Comparison of ENCODE assay signal across 25 cellular contexts in the genomic region with DNA sequence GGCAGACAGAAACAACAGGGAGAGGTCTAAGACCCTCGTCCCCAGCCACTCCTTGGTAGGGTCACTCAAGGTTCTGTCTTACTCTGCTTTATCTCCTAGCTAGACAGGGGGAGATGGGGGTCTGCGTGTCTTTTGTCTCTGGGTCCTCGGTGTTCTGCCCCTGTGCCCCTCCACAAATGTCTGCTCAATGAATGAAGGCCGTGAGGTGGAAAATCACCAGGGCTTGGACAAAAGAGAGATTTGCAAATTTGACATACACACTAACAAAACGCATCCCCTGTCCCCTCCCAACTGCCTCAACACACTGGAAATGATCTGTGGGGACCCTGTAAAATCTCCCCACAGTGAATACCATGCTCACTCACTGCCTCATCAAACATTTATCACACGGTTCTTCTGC. TPM values are rescaled to one million over a fixed set of nuclear protein-coding genes. Genes with fewer than 3 reads are reported as not detected.
A peak's percentile ranks its signal among the peaks of the same experiment; 100 is the strongest.
DNase-seq lines count a peak whose midpoint lies in the region; ATAC-seq, FAIRE-seq and TF ChIP-seq lines count a peak whose summit lies in the region.
"Had no signal": no experiment of that assay in that cellular context is flagged by ENCODE, and none has a peak within 500 bp of the region (broad histone marks: within the 10 kb centered on the region; RNA-seq: fewer than 3 reads in every experiment).

No MANE protein-coding gene starts in this region.

- no peak overlapping the region for H3K9ac ChIP-seq in astrocyte (ENCODE audit: low read length)
- peak overlapping the region; percentile 8 for H3K9ac ChIP-seq in iPS-18a (ENCODE audit: low read length)
- no peak overlapping the region for H3K9ac ChIP-seq in neuronal stem cell (ENCODE audit: low read depth, low read length, poor library complexity)

- H3K27me3 ChIP-seq in astrocyte (ENCODE audit: insufficient read depth, low read length): no peaks in the 10 kb centered on the region
- H3K27me3 ChIP-seq in iPS-18a (ENCODE audit: control insufficient read depth, insufficient read depth, low read length): no peaks in the 10 kb centered on the region
- no peaks in the 10 kb centered on the region for H3K27me3 ChIP-seq in neuronal stem cell (ENCODE audit: control insufficient read depth in 3 of 3, insufficient read depth in 3 of 3, low read depth in 1 of 3, low read length in 3 of 3)
- peaks cover 4% of the 10 kb centered on the region for H3K27me3 ChIP-seq in CD8-positive, alpha-beta memory T cell (ENCODE audit: insufficient read depth, low read length, poor library complexity, severe bottlenecking)
- H3K27me3 ChIP-seq: body of pancreas had no signal

- H3K4ac ChIP-seq in neuronal stem cell (ENCODE audit: low read length): no peak overlapping the region

- H3K36me3 ChIP-seq in astrocyte (ENCODE audit: insufficient read depth, low read length) (no peaks in the 10 kb centered on the region), iPS-18a (ENCODE audit: control insufficient read depth, low read depth, low read length) (no peaks in the 10 kb centered on the region), neuronal stem cell (replicated peaks in 1 of 2; ENCODE audit: control insufficient read depth in 2 of 2, insufficient read depth in 2 of 2, low read length in 2 of 2) (no peaks in the 10 kb centered on the region)
- no peaks in the 10 kb centered on the region for H3K36me3 ChIP-seq in CD8-positive, alpha-beta memory T cell (ENCODE audit: insufficient read depth, low read length)
- H3K36me3 ChIP-seq: MG63 had no signal

- H2AFZ ChIP-seq in astrocyte (ENCODE audit: low read depth, low read length): peak overlapping the region; percentile 19
- H2AFZ ChIP-seq in neuronal stem cell (ENCODE audit: low read length): peak overlapping the region; percentile 81

- H2AK5ac ChIP-seq in neuronal stem cell (ENCODE audit: low read depth, low read length): no peak overlapping the region

- no peak overlapping the region for H4K8ac ChIP-seq in neuronal stem cell (ENCODE audit: low read depth, low read length)

- H3K36me3 Mint-ChIP-seq in HFFc6 (ENCODE audit: low read depth) (peaks cover 2% of the 10 kb centered on the region), astrocyte (ENCODE audit: low read depth, unreplicated experiment) (no peaks in the 10 kb centered on the region)
- peaks cover 0 to 5% (median 0%) of the 10 kb centered on the region in 3 donors for H3K36me3 Mint-ChIP-seq in CD8-positive, alpha-beta memory T cell
- H3K36me3 Mint-ChIP-seq: CD8-positive, alpha-beta T cell had no signal

- no peaks in the 10 kb centered on the region for H3K79me1 ChIP-seq in neuronal stem cell (ENCODE audit: low read depth, low read length)

- POLR2A ChIA-PET in CD8-positive, alpha-beta memory T cell (lab: Charles Lee): no interaction called here

- H3K4me3 Mint-ChIP-seq in HFFc6 (peak overlapping the region; percentile 48; the same call in 1 of the 2 replicates), astrocyte (ENCODE audit: unreplicated experiment) (no peak overlapping the region)
- H3K4me3 Mint-ChIP-seq in CD8-positive, alpha-beta memory T cell: no peak overlapping the region
- H3K4me3 Mint-ChIP-seq: activated CD4-positive, alpha-beta T cell treated with anti-CD3 and anti-CD28 coated beads for 36 hours; activated T-cell treated with anti-CD3 and anti-CD28 coated beads, Interleukin-2, amount 50 U/mL, for 24 hours; B cell; CD8-positive, alpha-beta T cell; stimulated activated naive CD8-positive, alpha-beta T cell treated with anti-CD3 and anti-CD28 coated beads, Interleukin-15, amount 100 ng/mL, for 72 hours had no signal

- H3K9me3 Mint-ChIP-seq in HFFc6 (peaks cover 2% of the 10 kb centered on the region), astrocyte (ENCODE audit: unreplicated experiment) (peaks cover 4% of the 10 kb centered on the region)
- peaks cover under 1 to 2% (median 2%) of the 10 kb centered on the region in 5 donors for H3K9me3 Mint-ChIP-seq in CD8-positive, alpha-beta memory T cell
- H3K9me3 Mint-ChIP-seq: CD8-positive, alpha-beta T cell had no signal

- peaks cover 18% of the 10 kb centered on the region for H3K27me3 Mint-ChIP-seq in HFFc6 (ENCODE audit: insufficient read depth)
- H3K27me3 Mint-ChIP-seq in astrocyte (ENCODE audit: low read depth, unreplicated experiment): no peaks in the 10 kb centered on the region
- H3K27me3 Mint-ChIP-seq in CD8-positive, alpha-beta memory T cell: peaks cover 17 to 46% of the 10 kb centered on the region in 2 donors

- no peak for DNase-seq in HFFc6
- no peak for DNase-seq in astrocyte (ENCODE audit: low read depth)
- peak; percentile 48 for DNase-seq in neuronal stem cell (ENCODE audit: low spot score)
- no peak for DNase-seq in CD8-positive, alpha-beta memory T cell
- no peak for DNase-seq in NCI-H146 treated with DMSO at 0.1 percent for 48 hours (lab: John Stamatoyannopoulos, UW; ENCODE audit: unreplicated experiment)
- DNase-seq in germinal center (ENCODE audit: low spot score): no peak
- DNase-seq: activated CD4-positive, alpha-beta T cell treated with anti-CD3 and anti-CD28 coated beads for 36 hours; activated naive CD4-positive, alpha-beta T cell; activated T-cell treated with anti-CD3 and anti-CD28 coated beads, Interleukin-2, amount 50 U/mL, for 24 hours; body of pancreas; CD8-positive, alpha-beta T cell; cerebellar nuclear complex; DMS153; MG63; NCI-H2029 treated with DMSO at 0.1 percent for 48 hours; NCI-H2227 treated with DMSO at 0.1 percent for 48 hours; occipital lobe; RPMI8226; stimulated activated naive CD8-positive, alpha-beta T cell treated with anti-CD3 and anti-CD28 coated beads, Interleukin-15, amount 100 ng/mL, for 72 hours; T-helper 2 cell had no signal

- CTCF ChIA-PET in CD8-positive, alpha-beta memory T cell (lab: Charles Lee): no interaction called here

- H3K27ac Mint-ChIP-seq in HFFc6: no peak overlapping the region
- peak overlapping the region; percentile 58 for H3K27ac Mint-ChIP-seq in astrocyte (ENCODE audit: unreplicated experiment)
- H3K27ac Mint-ChIP-seq in CD8-positive, alpha-beta memory T cell: no peak overlapping the region
- H3K27ac Mint-ChIP-seq: activated CD4-positive, alpha-beta T cell treated with anti-CD3 and anti-CD28 coated beads for 36 hours; activated T-cell treated with anti-CD3 and anti-CD28 coated beads, Interleukin-2, amount 50 U/mL, for 24 hours; B cell; CD8-positive, alpha-beta T cell; stimulated activated naive CD8-positive, alpha-beta T cell treated with anti-CD3 and anti-CD28 coated beads, Interleukin-15, amount 100 ng/mL, for 72 hours had no signal

- H3K27ac ChIP-seq in astrocyte (ENCODE audit: low read depth, low read length) (no peak overlapping the region), iPS-18a (ENCODE audit: low read length) (no peak overlapping the region), neuronal stem cell (replicated peaks; ENCODE audit: low read length) (peak overlapping the region; percentile 57)
- no peak overlapping the region for H3K27ac ChIP-seq in CD8-positive, alpha-beta memory T cell (ENCODE audit: low read depth, low read length)
- H3K27ac ChIP-seq: body of pancreas had no signal

- H2BK120ac ChIP-seq in neuronal stem cell (ENCODE audit: low read depth, low read length): no peak overlapping the region

- FAIRE-seq in astrocyte (lab: Jason Lieb, UNC): no peak
- FAIRE-seq: G401.6, H54 had no signal

- H3K14ac ChIP-seq in neuronal stem cell (ENCODE audit: low read length): no peak overlapping the region

- TF ChIP-seq CTCF in HFFc6 (IDR thresholded peaks at IDR 0.05) (no peak), astrocyte (IDR thresholded peaks at IDR 0.05; ENCODE audit: insufficient read depth, low read depth, low read length) (no peak)

- H3K4me1 ChIP-seq in astrocyte (ENCODE audit: insufficient read depth, low read length) (no peaks in the 10 kb centered on the region), iPS-18a (ENCODE audit: control insufficient read depth, low read depth, low read length) (peaks cover 35% of the 10 kb centered on the region), neuronal stem cell (ENCODE audit: control insufficient read depth in 2 of 2, insufficient read depth in 1 of 2, low read depth in 1 of 2, low read length in 2 of 2) (peaks cover 17 to 26% of the 10 kb centered on the region in 2 donors)
- no peaks in the 10 kb centered on the region for H3K4me1 ChIP-seq in CD8-positive, alpha-beta memory T cell (ENCODE audit: insufficient read depth, low read length)
- H3K4me1 ChIP-seq: body of pancreas had no signal

- ATAC-seq in GM21423 (IDR thresholded peaks at IDR 0.05; ENCODE audit: unreplicated experiment): no peak
- ATAC-seq: activated CD4-positive, alpha-beta T cell treated with anti-CD3 and anti-CD28 coated beads for 36 hours; body of pancreas; CD8-positive, alpha-beta T cell; stimulated activated naive CD8-positive, alpha-beta T cell treated with anti-CD3 and anti-CD28 coated beads, Interleukin-15, amount 100 ng/mL, for 72 hours had no signal

- H3K4me2 ChIP-seq in astrocyte (ENCODE audit: low read length) (peak overlapping the region; percentile 68), neuronal stem cell (ENCODE audit: insufficient read depth, low read length, poor library complexity, severe bottlenecking) (peak overlapping the region; percentile 53)

- H3K23ac ChIP-seq in neuronal stem cell (ENCODE audit: low read depth, low read length, poor library complexity): no peak overlapping the region

- no peaks in the 10 kb centered on the region for H4K20me1 ChIP-seq in astrocyte (ENCODE audit: insufficient read depth, low read length)

- H3K9me3 ChIP-seq in astrocyte (ENCODE audit: insufficient read depth, low read depth, low read length): no peaks in the 10 kb centered on the region
- H3K9me3 ChIP-seq in iPS-18a (ENCODE audit: control insufficient read depth, low read depth, low read length): no peaks in the 10 kb centered on the region
- peaks cover 0 to 4% of the 10 kb centered on the region in 2 donors for H3K9me3 ChIP-seq in neuronal stem cell (replicated peaks in 1 of 2; ENCODE audit: control insufficient read depth in 2 of 2, insufficient read depth in 1 of 2, low read depth in 1 of 2, low read length in 2 of 2)
- H3K9me3 ChIP-seq in CD8-positive, alpha-beta memory T cell (ENCODE audit: low read length): no peaks in the 10 kb centered on the region
- H3K9me3 ChIP-seq: body of pancreas, MG63 had no signal

- no peak overlapping the region for H2BK12ac ChIP-seq in neuronal stem cell (ENCODE audit: low read length)

- H2BK15ac ChIP-seq in neuronal stem cell (ENCODE audit: low read length): no peak overlapping the region

- peaks cover 5% of the 10 kb centered on the region; the same call in 1 of the 2 replicates for H3K4me1 Mint-ChIP-seq in HFFc6 (ENCODE audit: low read depth)
- H3K4me1 Mint-ChIP-seq in astrocyte (ENCODE audit: low read depth, unreplicated experiment): peaks cover 7% of the 10 kb centered on the region
- H3K4me1 Mint-ChIP-seq in CD8-positive, alpha-beta memory T cell: no peaks in the 10 kb centered on the region
- H3K4me1 Mint-ChIP-seq: activated CD4-positive, alpha-beta T cell treated with anti-CD3 and anti-CD28 coated beads for 36 hours; B cell; stimulated activated naive CD8-positive, alpha-beta T cell treated with anti-CD3 and anti-CD28 coated beads, Interleukin-15, amount 100 ng/mL, for 72 hours had no signal

- H3K79me2 ChIP-seq in astrocyte (ENCODE audit: insufficient read depth, low read length): no peaks in the 10 kb centered on the region

- WGBS in neuronal stem cell (ENCODE audit: extremely low coverage in 2 of 2, insufficient read length in 2 of 2, insufficient replicate concordance in 1 of 2), 2 donors: no CpG with 5 or more reads among the region's 6 CpGs

- H4K91ac ChIP-seq in neuronal stem cell (ENCODE audit: low read depth, low read length, poor library complexity): no peak overlapping the region

- H2BK5ac ChIP-seq in neuronal stem cell (ENCODE audit: low read length): no peak overlapping the region

- H3K4me3 ChIP-seq in astrocyte (ENCODE audit: insufficient read depth, low read depth, low read length) (no peak overlapping the region), iPS-18a (ENCODE audit: low read length) (peak overlapping the region; percentile 33), neuronal stem cell (ENCODE audit: low read length in 2 of 2) (peak overlapping the region in 1 of 2 donors; percentile 29)
- H3K4me3 ChIP-seq in CD8-positive, alpha-beta memory T cell (ENCODE audit: low read length): no peak overlapping the region
- H3K4me3 ChIP-seq: body of pancreas, MG63 had no signal

- H3K18ac ChIP-seq in neuronal stem cell (ENCODE audit: low read length): no peak overlapping the region

RNA-seq across cellular contexts. Expression of a gene that starts 13.2 kb away (rescaled TPM):
- total RNA-seq in HFFc6 (2021; fragmentation: NEBNext Ultra II Directional; extraction: Animal tissue kit (Norgen Biotek cat#: 25700)): 10 to 100 TPM; 48.9 to 57.4 (median 54.5) TPM
- 57.6 and 61.5 TPM in 2 replicates for total RNA-seq in astrocyte
- polyA plus RNA-seq in neuronal stem cell (2013, experiment 1 of 2): 33.3 TPM
- polyA plus RNA-seq in neuronal stem cell (2013, experiment 2 of 2): 33.3 TPM
- total RNA-seq in CD8-positive, alpha-beta memory T cell: 10 to 100 TPM; 36.6 to 40.3 TPM
- 31.5 TPM for polyA plus RNA-seq in CD8-positive, alpha-beta memory T cell
